In the genomic region with DNA sequence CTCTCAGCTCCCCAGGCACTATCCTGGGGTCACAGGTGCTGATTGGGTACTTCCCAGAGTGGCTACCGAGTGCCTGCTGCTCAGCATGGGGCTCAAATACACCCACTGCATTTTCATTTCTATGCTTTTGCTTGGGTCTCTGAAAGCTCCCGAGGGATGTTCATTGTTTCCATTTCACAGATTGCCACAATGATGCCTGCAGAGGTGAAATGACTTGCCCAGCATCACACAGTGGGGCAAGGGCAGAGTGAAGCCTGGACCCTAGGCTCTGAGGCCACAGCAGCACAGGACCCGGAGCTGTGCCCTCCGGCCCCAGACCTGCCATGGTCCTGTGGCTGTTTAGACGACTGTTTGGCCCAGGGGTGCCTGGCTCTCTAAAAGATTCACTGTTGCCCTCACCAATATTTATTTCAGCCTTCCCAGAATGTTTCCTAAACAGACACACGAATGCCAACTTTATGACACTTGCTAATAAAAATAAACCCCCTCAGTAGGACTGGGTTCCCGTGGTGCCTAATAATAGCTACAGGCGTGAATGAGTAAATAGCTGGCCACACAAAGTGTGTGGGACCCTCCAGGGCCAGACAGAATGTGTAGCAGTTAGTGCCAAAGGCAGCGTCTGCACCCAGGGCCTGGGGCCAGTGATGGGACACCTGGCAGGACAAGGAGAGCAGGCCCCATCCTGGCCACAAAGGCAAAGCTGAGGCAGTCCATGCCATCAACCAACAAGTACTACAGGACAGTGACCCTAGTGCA, we compare ENCODE assay signal across 22 cellular contexts. TPM values are rescaled to one million over a fixed set of nuclear protein-coding genes. Genes with fewer than 3 reads are reported as not detected.
DNase-seq lines count a peak whose midpoint lies in the region; ATAC-seq and TF ChIP-seq lines count a peak whose summit lies in the region.
"Had no signal": no experiment of that assay in that cellular context is flagged by ENCODE, and none has a peak within 500 bp of the region (broad histone marks: within the 10 kb centered on the region; RNA-seq: fewer than 3 reads in every experiment).

No MANE protein-coding gene starts in this region.

- no peak overlapping the region for H3K27ac ChIP-seq in GM23338 (ENCODE audit: low read depth)
- H3K27ac ChIP-seq in heart left ventricle: peak overlapping the region in 11 of 12 donors; percentile 39 to 91 (median 82)
- peak overlapping the region; percentile 94 for H3K27ac ChIP-seq in skeletal muscle tissue (ENCODE audit: low read depth, low read length)
- H3K27ac ChIP-seq: KMS-11, Peyer's patch had no signal

- WGBS in heart left ventricle, 4 donors: 45 to 57% (median 51%) methylated on average over 9 of the region's 9 CpGs

- no peaks in the 10 kb centered on the region for H3K27me3 Mint-ChIP-seq in GM23338 (ENCODE audit: insufficient read depth, low read depth, poor library complexity)

- no peaks in the 10 kb centered on the region for H3K36me3 Mint-ChIP-seq in GM23338 (ENCODE audit: low read depth)
- H3K36me3 Mint-ChIP-seq: CD8-positive, alpha-beta T cell had no signal

- H3K9me3 Mint-ChIP-seq in GM23338: no peaks in the 10 kb centered on the region; the same call in 2 of the 3 replicates
- H3K9me3 Mint-ChIP-seq: CD8-positive, alpha-beta T cell had no signal

- peaks cover 35% of the 10 kb centered on the region for H3K4me1 Mint-ChIP-seq in GM23338

- no peaks in the 10 kb centered on the region for H3F3A ChIP-seq in GM23338 (replicated peaks; ENCODE audit: low read depth)

- H3K4me3 ChIP-seq in GM23338 (no peak overlapping the region), heart left ventricle (no peak overlapping the region), skeletal muscle tissue (ENCODE audit: low read length in 3 of 3) (no peak overlapping the region)
- H3K4me3 ChIP-seq: Peyer's patch had no signal

- H3K4me3 Mint-ChIP-seq in GM23338: no peak overlapping the region
- H3K4me3 Mint-ChIP-seq: CD8-positive, alpha-beta T cell had no signal

- no peak overlapping the region for H3K4me2 ChIP-seq in GM23338
- H3K4me2 ChIP-seq: KMS-11 had no signal

- H3K27me3 ChIP-seq in GM23338 (ENCODE audit: insufficient read depth) (no peaks in the 10 kb centered on the region), heart left ventricle (no peaks in the 10 kb centered on the region), skeletal muscle tissue (ENCODE audit: control insufficient read depth in 3 of 3, insufficient read depth in 3 of 3, low read length in 3 of 3) (no peaks in the 10 kb centered on the region)
- H3K27me3 ChIP-seq: Peyer's patch had no signal

- H3K9me2 ChIP-seq in GM23338 (ENCODE audit: insufficient read depth): peaks cover 21% of the 10 kb centered on the region

- H3K79me2 ChIP-seq in GM23338 (replicated peaks; ENCODE audit: insufficient read depth): no peaks in the 10 kb centered on the region

- peak overlapping the region; percentile 59; the same call in 1 of the 2 replicates for H2AFZ ChIP-seq in GM23338

- DNase-seq in GM23338 (ENCODE audit: low spot score) (no peak), heart left ventricle (peak; percentile 66 to 85 (median 72)), islet precursor cell (peak; percentile 29), SKM-1 treated with dmso at 0.1 percent for 144 hours (lab: John Stamatoyannopoulos, UW; ENCODE audit: unreplicated experiment) (no peak), NCI-H2227 treated with DMSO at 0.1 percent for 48 hours (lab: John Stamatoyannopoulos, UW) (no peak)
- DNase-seq: AML-193; C1 segment of cervical spinal cord; CD8-positive, alpha-beta T cell; H7; IMR-90; NCI-H1105; NCI-H146; NCI-H2029 treated with DMSO at 0.1 percent for 48 hours; NCI-H524 treated with DMSO at 0.1 percent for 48 hours; NCI-H82; Peyer's patch had no signal

- H4K20me1 ChIP-seq in GM23338 (replicated peaks; ENCODE audit: insufficient read depth): no peaks in the 10 kb centered on the region

- TF ChIP-seq POLR2A in heart left ventricle (IDR thresholded peaks at IDR 0.05): no peak

- ATAC-seq in GM23338 (peak; percentile 64), heart left ventricle (peak; percentile 94 to 97 (median 97)), GM19455 (IDR thresholded peaks at IDR 0.05; ENCODE audit: unreplicated experiment) (no peak)
- ATAC-seq: CD8-positive, alpha-beta T cell had no signal

- no peak for TF ChIP-seq CTCF in GM23338 (conservative IDR thresholded peaks at IDR 0.05; ENCODE audit: low read depth in 2 of 2)
- TF ChIP-seq CTCF in heart left ventricle (IDR thresholded peaks at IDR 0.05): no peak

- H3K9ac ChIP-seq in skeletal muscle tissue (ENCODE audit: low read depth in 1 of 3, low read length in 3 of 3): peak overlapping the region in 2 of 3 donors; percentile 45 to 69
- H3K9ac ChIP-seq: KMS-11 had no signal

- H3K9me3 ChIP-seq in heart left ventricle (no peaks in the 10 kb centered on the region), skeletal muscle tissue (ENCODE audit: control insufficient read depth in 3 of 3, low read length in 3 of 3) (no peaks in the 10 kb centered on the region)
- H3K9me3 ChIP-seq: Peyer's patch had no signal

- H3K27ac Mint-ChIP-seq in GM23338: no peak overlapping the region
- H3K27ac Mint-ChIP-seq: CD8-positive, alpha-beta T cell had no signal

- H3K4me1 ChIP-seq in GM23338 (ENCODE audit: insufficient read depth): peaks cover 27% of the 10 kb centered on the region
- peaks cover 0 to 25% (median 9%) of the 10 kb centered on the region in 12 donors for H3K4me1 ChIP-seq in heart left ventricle
- peaks cover 11 to 36% (median 28%) of the 10 kb centered on the region in 3 donors for H3K4me1 ChIP-seq in skeletal muscle tissue (ENCODE audit: control insufficient read depth in 3 of 3, insufficient read depth in 3 of 3, low read length in 3 of 3)
- H3K4me1 ChIP-seq: Peyer's patch had no signal

- intact Hi-C loops in heart left ventricle (cut with DNase I): no loop called here

- H3K36me3 ChIP-seq in GM23338 (ENCODE audit: insufficient read depth) (no peaks in the 10 kb centered on the region), heart left ventricle (no peaks in the 10 kb centered on the region), skeletal muscle tissue (ENCODE audit: control insufficient read depth in 3 of 3, insufficient read depth in 3 of 3, low read length in 3 of 3) (no peaks in the 10 kb centered on the region)
- H3K36me3 ChIP-seq: Peyer's patch had no signal

TF ChIP-seq in GM23338, 12 proteins besides CTCF, POLR2A, EP300 and RAD21 (continues in another document):
- TF ChIP-seq EZH2 (IDR thresholded peaks at IDR 0.05; ENCODE audit: low read depth, unreplicated experiment) (no peak), CREB1 (CRISPR knock-in tag; IDR thresholded peaks at IDR 0.05; ENCODE audit: low read depth) (no peak), EZH2phosphoT487 (IDR thresholded peaks at IDR 0.05; ENCODE audit: unreplicated experiment) (no peak), ZNF331 (CRISPR knock-in tag; IDR thresholded peaks at IDR 0.05; ENCODE audit: low read depth) (no peak)

RNA-seq across cellular contexts. Expression of gene ST8SIA5, which starts 11.5 kb away (rescaled TPM):
- total RNA-seq in GM23338 (2014; rRNA removed; shearing (Covaris generic)): 4.8 and 7.0 TPM in 2 replicates
- polyA plus RNA-seq in GM23338 (2016; fragmentation: Nextera tagmentation; extraction: Ambion mirVana): 3.0 and 3.3 TPM in 2 replicates
- 10 to 100 TPM in 4 of 9 donors, 1 to 10 TPM in 5; 5.1 to 24.4 (median 8.8) TPM for total RNA-seq in heart left ventricle
- polyA plus RNA-seq in heart left ventricle: 1 to 10 TPM; 3.8 to 4.3 TPM
- 2.1 TPM for total RNA-seq in skeletal muscle tissue
- total RNA-seq: A172; CD8-positive, alpha-beta T cell; G401; IMR-90 had no signal
- polyA plus RNA-seq: AG04450 had no signal

Comparison
In these comparisons a context has a peak if more than half of its experiments do, and no peak if none do; other contexts are left out.
1. DNase-seq: peak in heart left ventricle (5 of 5) and islet precursor cell (single experiment); none in GM23338 (single experiment), SKM-1 treated with dmso at 0.1 percent for 144 hours (single experiment) and NCI-H2227 treated with DMSO at 0.1 percent for 48 hours (single experiment).